Comparison of ENCODE assay signal across 1 cellular context in genomic region chr15:59453474-59454215, GRCh38.
TF ChIP-seq lines count a peak whose summit lies in the region.

No MANE protein-coding gene starts in this region.

TF ChIP-seq in GM23338, 12 proteins besides CTCF, POLR2A, EP300 and RAD21 (continued from another document):
- TF ChIP-seq ZNF462 (CRISPR knock-in tag; IDR thresholded peaks at IDR 0.05) (no peak), EZH2phosphoT487 (IDR thresholded peaks at IDR 0.05; ENCODE audit: unreplicated experiment) (no peak), JUNB (IDR thresholded peaks at IDR 0.05; ENCODE audit: unreplicated experiment) (no peak), ZNF331 (CRISPR knock-in tag; IDR thresholded peaks at IDR 0.05; ENCODE audit: low read depth) (no peak), POLR2AphosphoS5 (IDR thresholded peaks at IDR 0.05; ENCODE audit: low read depth) (no peak)
